In genomic region chr11:100639140-100639539, GRCh38 we compare ENCODE assay signal across 11 cellular contexts. TPM values are rescaled to one million over a fixed set of nuclear protein-coding genes. Genes with fewer than 3 reads are reported as not detected.
DNase-seq lines count a peak whose midpoint lies in the region; ATAC-seq, FAIRE-seq and TF ChIP-seq lines count a peak whose summit lies in the region.
"Had no signal": no experiment of that assay in that cellular context is flagged by ENCODE, and none has a peak within 500 bp of the region (broad histone marks: within the 10 kb centered on the region; RNA-seq: fewer than 3 reads in every experiment).

No MANE protein-coding gene starts in this region.

- H3F3A ChIP-seq in GM23338 (replicated peaks; ENCODE audit: low read depth) = no peaks in the 10 kb centered on the region

- peaks cover 13% of the 10 kb centered on the region for H3K4me1 Mint-ChIP-seq in GM23338
- H3K4me1 Mint-ChIP-seq: CD4-positive, CD25-positive, alpha-beta regulatory T cell; naive thymus-derived CD8-positive, alpha-beta T cell had no signal

- no peaks in the 10 kb centered on the region for H3K27me3 Mint-ChIP-seq in GM23338 (ENCODE audit: insufficient read depth, low read depth, poor library complexity)
- H3K27me3 Mint-ChIP-seq: CD4-positive, CD25-positive, alpha-beta regulatory T cell had no signal

- no peak for FAIRE-seq in urothelium cell line (lab: Jason Lieb, UNC)

- intact Hi-C loops in left ventricle myocardium inferior (cut with micrococcal nuclease) = no loop called here

- no peaks in the 10 kb centered on the region for H3K9me3 Mint-ChIP-seq in GM23338

- peaks cover 8% of the 10 kb centered on the region for H3K9me3 ChIP-seq in left ventricle myocardium inferior (replicated peaks)

- ATAC-seq in GM23338 (peak; percentile 55), GM19452 (IDR thresholded peaks at IDR 0.05; ENCODE audit: unreplicated experiment) (no peak)
- ATAC-seq: naive thymus-derived CD8-positive, alpha-beta T cell had no signal

- H3K4me3 Mint-ChIP-seq in GM23338 = no peak overlapping the region
- H3K4me3 Mint-ChIP-seq: CD4-positive, CD25-positive, alpha-beta regulatory T cell; naive thymus-derived CD8-positive, alpha-beta T cell had no signal

- no peaks in the 10 kb centered on the region for H3K79me2 ChIP-seq in GM23338 (replicated peaks; ENCODE audit: insufficient read depth)

- H3K9me2 ChIP-seq in GM23338 (ENCODE audit: insufficient read depth) = peaks cover 5% of the 10 kb centered on the region; the same call in 1 of the 2 replicates

- no peaks in the 10 kb centered on the region for H3K36me3 ChIP-seq in GM23338 (ENCODE audit: insufficient read depth)
- H3K36me3 ChIP-seq in left ventricle myocardium inferior = no peaks in the 10 kb centered on the region

- H3K27me3 ChIP-seq in GM23338 (ENCODE audit: insufficient read depth) (no peaks in the 10 kb centered on the region), left ventricle myocardium inferior (ENCODE audit: low read depth) (no peaks in the 10 kb centered on the region)

- no peaks in the 10 kb centered on the region for H4K20me1 ChIP-seq in GM23338 (replicated peaks; ENCODE audit: insufficient read depth)

- DNase-seq in GM23338 (ENCODE audit: low spot score) = no peak
- peak; percentile 69 for DNase-seq in astrocyte of the spinal cord (ENCODE audit: low read depth, low spot score)
- DNase-seq in left ventricle myocardium inferior = no peak
- peak; percentile 88 for DNase-seq in renal cortical epithelial cell (ENCODE audit: low read depth)
- DNase-seq in COR-L47 (lab: John Stamatoyannopoulos, UW) = no peak
- DNase-seq in cerebellar nuclear complex (lab: John Stamatoyannopoulos, UW) = no peak
- DNase-seq in urothelium cell line (ENCODE audit: low spot score) = no peak
- DNase-seq: CD4-positive, CD25-positive, alpha-beta regulatory T cell; naive thymus-derived CD8-positive, alpha-beta T cell; NCI-H345 had no signal

- peak overlapping the region; percentile 56; the same call in 1 of the 2 replicates for H3K27ac Mint-ChIP-seq in GM23338
- H3K27ac Mint-ChIP-seq: CD4-positive, CD25-positive, alpha-beta regulatory T cell; naive thymus-derived CD8-positive, alpha-beta T cell had no signal

- in situ Hi-C loops in astrocyte of the spinal cord (cut with HindIII; ENCODE audit: low sequenced_read_pairs) = no loop called here

- H3K4me3 ChIP-seq in GM23338 (no peak overlapping the region), astrocyte of the spinal cord (ENCODE audit: low read depth, low read length) (no peak overlapping the region), left ventricle myocardium inferior (no peak overlapping the region)

- H3K4me2 ChIP-seq in GM23338 = 0 out of 2 replicates have a peak overlapping the region, but pooled peaks have one; percentile 28

- H3K27ac ChIP-seq in GM23338 (ENCODE audit: low read depth) (no peak overlapping the region), left ventricle myocardium inferior (replicated peaks) (peak overlapping the region; percentile 54)

- H3K4me1 ChIP-seq in GM23338 (ENCODE audit: insufficient read depth) (peaks cover 9% of the 10 kb centered on the region), left ventricle myocardium inferior (peaks cover 10% of the 10 kb centered on the region)

- no peaks in the 10 kb centered on the region for H3K36me3 Mint-ChIP-seq in GM23338 (ENCODE audit: low read depth)
- H3K36me3 Mint-ChIP-seq: CD4-positive, CD25-positive, alpha-beta regulatory T cell; naive thymus-derived CD8-positive, alpha-beta T cell had no signal

- TF ChIP-seq CTCF in GM23338 (conservative IDR thresholded peaks at IDR 0.05; ENCODE audit: low read depth in 2 of 2) = no peak
- TF ChIP-seq CTCF in astrocyte of the spinal cord (IDR thresholded peaks at IDR 0.05; ENCODE audit: low read depth, low read length) = no peak
- no peak for TF ChIP-seq CTCF in left ventricle myocardium inferior (IDR thresholded peaks at IDR 0.05; ENCODE audit: borderline replicate concordance)

- H2AFZ ChIP-seq in GM23338 = peak overlapping the region; percentile 61

TF ChIP-seq in GM23338, 12 proteins besides CTCF, POLR2A, EP300 and RAD21 (continues in another document):
- TF ChIP-seq CREB1 (CRISPR knock-in tag; IDR thresholded peaks at IDR 0.05; ENCODE audit: low read depth) (no peak), POLR2AphosphoS5 (IDR thresholded peaks at IDR 0.05; ENCODE audit: low read depth) (no peak), ETS1 (IDR thresholded peaks at IDR 0.05) (no peak), ZNF114 (CRISPR knock-in tag; IDR thresholded peaks at IDR 0.05) (no peak), ZNF462 (CRISPR knock-in tag; IDR thresholded peaks at IDR 0.05) (no peak), JUNB (IDR thresholded peaks at IDR 0.05; ENCODE audit: unreplicated experiment) (no peak)

RNA-seq across cellular contexts. Expression of gene ARHGAP42, which starts 47.9 kb away (rescaled TPM):
- total RNA-seq in GM23338 (2014; rRNA removed; shearing (Covaris generic)) = 32.2 and 35.7 TPM in 2 replicates
- polyA plus RNA-seq in GM23338 (2016; fragmentation: Nextera tagmentation; extraction: Ambion mirVana) = 23.5 and 23.7 TPM in 2 replicates
- total RNA-seq in left ventricle myocardium inferior (11.1 TPM), renal cortical epithelial cell (15.8 and 24.5 TPM in 2 replicates)
- total RNA-seq: CD4-positive, CD25-positive, alpha-beta regulatory T cell had no signal
- polyA plus RNA-seq: CD4-positive, CD25-positive, alpha-beta regulatory T cell had no signal

Comparison
In these comparisons a context has a peak if more than half of its experiments do, and no peak if none do; other contexts are left out.
1. DNase-seq: peak in astrocyte of the spinal cord (single experiment) and renal cortical epithelial cell (single experiment); none in GM23338 (single experiment), left ventricle myocardium inferior (single experiment), COR-L47 (single experiment), cerebellar nuclear complex (0 of 2) and urothelium cell line (single experiment).